9 cellular contexts compared by ENCODE assay signal in genomic region chr20:53652859-53653520, GRCh38. TPM values are rescaled to one million over a fixed set of nuclear protein-coding genes. Genes with fewer than 3 reads are reported as not detected.
DNase-seq lines count a peak whose midpoint lies in the region; ATAC-seq, FAIRE-seq and TF ChIP-seq lines count a peak whose summit lies in the region.
"Had no signal": no experiment of that assay in that cellular context is flagged by ENCODE, and none has a peak within 500 bp of the region (broad histone marks: within the 10 kb centered on the region; RNA-seq: fewer than 3 reads in every experiment).

No MANE protein-coding gene starts in this region.

- no peaks in the 10 kb centered on the region for H3K36me3 Mint-ChIP-seq in CD8-positive, alpha-beta memory T cell
- H3K36me3 Mint-ChIP-seq in natural killer cell treated with Interleukin-12 subunit alpha and Interleukin-12 subunit beta and Interleukin-15 and Interleukin-18, amount 100 ng/mL, for 72 hours: no peaks in the 10 kb centered on the region

- no peaks in the 10 kb centered on the region for H3K27me3 Mint-ChIP-seq in CD8-positive, alpha-beta memory T cell
- H3K27me3 Mint-ChIP-seq in natural killer cell treated with Interleukin-12 subunit alpha and Interleukin-12 subunit beta and Interleukin-15 and Interleukin-18, amount 100 ng/mL, for 72 hours: no peaks in the 10 kb centered on the region

- H3K9me3 Mint-ChIP-seq in CD8-positive, alpha-beta memory T cell: no peaks in the 10 kb centered on the region
- no peaks in the 10 kb centered on the region for H3K9me3 Mint-ChIP-seq in natural killer cell treated with Interleukin-12 subunit alpha and Interleukin-12 subunit beta and Interleukin-15 and Interleukin-18, amount 100 ng/mL, for 72 hours

- peak overlapping the region; percentile 43 to 81 (median 75) for H3K4me3 Mint-ChIP-seq in CD8-positive, alpha-beta memory T cell
- peak overlapping the region; percentile 79 for H3K4me3 Mint-ChIP-seq in natural killer cell treated with Interleukin-12 subunit alpha and Interleukin-12 subunit beta and Interleukin-15 and Interleukin-18, amount 100 ng/mL, for 72 hours

- no TSS peak for BruUV-seq in GM12878 (replicated peaks; lab: Mats Ljungman, UMichigan)
- no TSS peak for BruUV-seq in A673 (replicated peaks; lab: Mats Ljungman, UMichigan)

- RAD21 ChIA-PET in GM12878 (lab: Charles Lee; ENCODE audit: unreplicated experiment): interaction anchor here (0.6 to 3.9 kb wide), 40 partner anchors 8 to 287 kb away, joined by 3 to 26 read pairs (median 4); partner anchors contain the start of gene ZNF217

- no peak for FAIRE-seq in GM12878 (lab: Jason Lieb, UNC)

- no peak for DNase-seq in CD8-positive, alpha-beta memory T cell
- no peak for DNase-seq in GM12878 (ENCODE audit: low read depth, low spot score)
- no peak for DNase-seq in natural killer cell treated with Interleukin-12 subunit alpha and Interleukin-12 subunit beta and Interleukin-15 and Interleukin-18, amount 100 ng/mL, for 72 hours (ENCODE audit: low spot score)
- DNase-seq in A673 (ENCODE audit: low spot score): no peak
- DNase-seq in T-helper 9 cell: no peak
- DNase-seq: NCI-H2107 had no signal

- intact Hi-C loops in GM12878 (cut with micrococcal nuclease; ENCODE audit: unreplicated experiment): loop anchor here (2.0 to 10.0 kb wide), 6 partner anchors 41 to 412 kb away; no protein-coding TSS in a partner anchor
- intact Hi-C loops in A673 (cut with micrococcal nuclease; ENCODE audit: unreplicated experiment): no loop called here

- peaks cover 51% of the 10 kb centered on the region for H3K4me1 ChIP-seq in CD8-positive, alpha-beta memory T cell (ENCODE audit: insufficient read depth, low read length)
- peaks cover 46% of the 10 kb centered on the region for H3K4me1 ChIP-seq in GM12878 (ENCODE audit: control insufficient read depth, insufficient read depth, low read length)
- H3K4me1 ChIP-seq in A673 (ENCODE audit: insufficient read depth, low read length, poor library complexity, severe bottlenecking): peaks cover 46% of the 10 kb centered on the region

- in situ Hi-C loops in GM12878 (cut with MboI): no loop called here

- CTCF ChIA-PET in CD8-positive, alpha-beta memory T cell (lab: Charles Lee): interaction anchor here (1.0 to 1.6 kb wide), 5 partner anchors 8 to 218 kb away, joined by 3 to 6 read pairs (median 3); no protein-coding TSS in a partner anchor
- CTCF ChIA-PET in GM12878 (lab: Yijun Ruan, JAX) (interaction anchor here (0.9 to 1.8 kb wide), 8 partner anchors 10 to 287 kb away, joined by 3 to 7 read pairs (median 4); no protein-coding TSS in a partner anchor), A673 (lab: Charles Lee) (no interaction called here)

- H4K20me1 ChIP-seq in GM12878 (ENCODE audit: control insufficient read depth, insufficient read depth): no peaks in the 10 kb centered on the region

- no peak for TF ChIP-seq RAD21 in GM12878 (IDR thresholded peaks at IDR 0.05; ENCODE audit: insufficient read depth, low read depth, low read length)

- TF ChIP-seq CTCF in GM12878 (IDR thresholded peaks at IDR 0.05 in 2 of 3, conservative IDR thresholded peaks at IDR 0.05 in 1 of 3; ENCODE audit: control insufficient read depth in 2 of 3, extremely low read depth in 1 of 3, insufficient read depth in 1 of 3, low read depth in 3 of 3, low read length in 3 of 3) (no peak), A673 (conservative IDR thresholded peaks at IDR 0.05; ENCODE audit: low read depth, low read length) (no peak)

- H3K36me3 ChIP-seq in CD8-positive, alpha-beta memory T cell (ENCODE audit: insufficient read depth, low read length): no peaks in the 10 kb centered on the region
- H3K36me3 ChIP-seq in GM12878 (ENCODE audit: control insufficient read depth in 2 of 2, insufficient read depth in 2 of 2, low read length in 1 of 2) (no peaks in the 10 kb centered on the region), A673 (ENCODE audit: insufficient read depth, low read length, poor library complexity, severe bottlenecking) (no peaks in the 10 kb centered on the region)

- H3K4me1 Mint-ChIP-seq in CD8-positive, alpha-beta memory T cell: peaks cover 41 to 52% (median 49%) of the 10 kb centered on the region in 3 donors
- peaks cover 33 to 44% of the 10 kb centered on the region in 2 donors for H3K4me1 Mint-ChIP-seq in natural killer cell treated with Interleukin-12 subunit alpha and Interleukin-12 subunit beta and Interleukin-15 and Interleukin-18, amount 100 ng/mL, for 72 hours (ENCODE audit: low read depth in 2 of 2)

- ATAC-seq in HG03175 (IDR thresholded peaks at IDR 0.05; ENCODE audit: unreplicated experiment): peak; percentile 7
- peak; percentile 43 for ATAC-seq in GM12878
- ATAC-seq in natural killer cell treated with Interleukin-12 subunit alpha and Interleukin-12 subunit beta and Interleukin-15 and Interleukin-18, amount 100 ng/mL, for 72 hours: no peak
- ATAC-seq in activated CD4-positive, CD25-positive, alpha-beta regulatory T cell treated with anti-CD3 and anti-CD28 coated beads, Interleukin-2, amount 50 U/mL, for 24 hours: no peak
- no peak for ATAC-seq in GM18867 (IDR thresholded peaks at IDR 0.05; ENCODE audit: unreplicated experiment)

- no peaks in the 10 kb centered on the region for H3K9me3 ChIP-seq in CD8-positive, alpha-beta memory T cell (ENCODE audit: low read length)
- H3K9me3 ChIP-seq in GM12878 (replicated peaks; ENCODE audit: control insufficient read depth, insufficient read depth, low read length) (no peaks in the 10 kb centered on the region), A673 (ENCODE audit: low read depth, low read length, poor library complexity, severe bottlenecking) (no peaks in the 10 kb centered on the region)

- TF ChIP-seq EP300 in GM12878 (IDR thresholded peaks at IDR 0.05; ENCODE audit: borderline replicate concordance in 1 of 2, control insufficient read depth in 1 of 2, low read depth in 2 of 2, low read length in 2 of 2): no peak

- H3K27ac ChIP-seq in CD8-positive, alpha-beta memory T cell (ENCODE audit: low read depth, low read length): peak overlapping the region; percentile 53
- H3K27ac ChIP-seq in GM12878 (ENCODE audit: control insufficient read depth, insufficient read depth): peak overlapping the region; percentile 99
- H3K27ac ChIP-seq in A673 (ENCODE audit: low read depth, low read length, poor library complexity, severe bottlenecking): no peak overlapping the region

- H3K9ac ChIP-seq in GM12878 (ENCODE audit: control insufficient read depth, insufficient read depth, low read length): peak overlapping the region; percentile 73

- peaks cover 2% of the 10 kb centered on the region; the same call in 1 of the 2 replicates for H3K79me2 ChIP-seq in GM12878 (ENCODE audit: control insufficient read depth, insufficient read depth, low read length)

- SMC1A ChIA-PET in GM12878 (lab: Charles Lee; ENCODE audit: uncharacterized antibody, unreplicated experiment): interaction anchor here (0.6 to 12.4 kb wide), 41 partner anchors 9 to 296 kb away, joined by 3 to 149 read pairs (median 6); no protein-coding TSS in a partner anchor

- peak overlapping the region; percentile 66 for H3K4me2 ChIP-seq in GM12878 (ENCODE audit: control insufficient read depth, insufficient read depth)

- TF ChIP-seq POLR2A in GM12878 (IDR thresholded peaks at IDR 0.05; ENCODE audit: low read depth, low read length): no peak

- WGBS in GM12878 (ENCODE audit: insufficient coverage, insufficient replicate concordance, low lambda C conversion rate, missing lambda C conversion rate): 7% methylated on average over 5 of the region's 5 CpGs

- H2AFZ ChIP-seq in GM12878 (ENCODE audit: control insufficient read depth, low read depth, low read length): peak overlapping the region; percentile 25

- H3K27me3 ChIP-seq in CD8-positive, alpha-beta memory T cell (ENCODE audit: insufficient read depth, low read length, poor library complexity, severe bottlenecking): no peaks in the 10 kb centered on the region
- H3K27me3 ChIP-seq in GM12878 (replicated peaks in 1 of 2; ENCODE audit: control insufficient read depth in 2 of 2, insufficient read depth in 2 of 2, low read length in 1 of 2): no peaks in the 10 kb centered on the region
- no peaks in the 10 kb centered on the region for H3K27me3 ChIP-seq in A673 (replicated peaks; ENCODE audit: insufficient read depth, low read depth, low read length, poor library complexity)

- peak overlapping the region; percentile 61 to 95 (median 88) for H3K27ac Mint-ChIP-seq in CD8-positive, alpha-beta memory T cell
- peak overlapping the region; percentile 91 to 98 for H3K27ac Mint-ChIP-seq in natural killer cell treated with Interleukin-12 subunit alpha and Interleukin-12 subunit beta and Interleukin-15 and Interleukin-18, amount 100 ng/mL, for 72 hours

- H3K4me3 ChIP-seq in CD8-positive, alpha-beta memory T cell (ENCODE audit: low read length): no peak overlapping the region
- H3K4me3 ChIP-seq in GM12878 (peak overlapping the region; percentile 30; the same call in 1 of the 2 replicates), A673 (ENCODE audit: low read depth, low read length, poor library complexity, severe bottlenecking) (no peak overlapping the region)

- POLR2A ChIA-PET in CD8-positive, alpha-beta memory T cell (lab: Charles Lee): interaction anchor here (0.6 kb wide), 1 partner anchor 10 kb away, joined by 3 read pairs; no protein-coding TSS in a partner anchor
- POLR2A ChIA-PET in GM12878 (lab: Charles Lee) (interaction anchor here (0.6 to 3.0 kb wide), 16 partner anchors 9 to 273 kb away, joined by 3 to 14 read pairs (median 4); no protein-coding TSS in a partner anchor), A673 (lab: Charles Lee; ENCODE audit: low non-redundant PET) (no interaction called here)

RNA-seq across cellular contexts. Expression of gene ZNF217, which starts 59.4 kb away (rescaled TPM):
- 10 to 100 TPM; 52.5 to 54.3 TPM for total RNA-seq in CD8-positive, alpha-beta memory T cell
- 24.0 TPM for polyA plus RNA-seq in CD8-positive, alpha-beta memory T cell
- total RNA-seq in GM12878 (2013; cell fraction: nucleolus; rRNA removed): 213 and 215 TPM in 2 replicates
- total RNA-seq in GM12878 (2014; rRNA removed): 40.8 and 45.6 TPM in 2 replicates
- 40.2 and 40.5 TPM in 2 replicates for total RNA-seq in GM12878 (2014; rRNA removed; fragmentation: Illumina TruSeq; extraction: Trizol)
- 76.6 and 81.3 TPM in 2 replicates for total RNA-seq in GM12878 (2021)
- 20.6 TPM for polyA plus RNA-seq in GM12878 (2011; ENCODE audit: low read depth)
- 48.1 and 54.3 TPM in 2 replicates for polyA plus RNA-seq in GM12878 (2011; rRNA removed)
- polyA plus RNA-seq in GM12878 (2011; cell fraction: cytosol; rRNA removed): 37.7 and 55.2 TPM in 2 replicates
- polyA plus RNA-seq in GM12878 (2011; cell fraction: nucleus; rRNA removed): 47.8 and 55.7 TPM in 2 replicates
- polyA plus RNA-seq in GM12878 (2012): 25.9 and 54.1 TPM in 2 replicates
- 54.8 and 62.7 TPM in 2 replicates for polyA plus RNA-seq in GM12878 (2014; fragmentation: Illumina TruSeq; extraction: Trizol)
- polyA plus RNA-seq in GM12878 (2014; fragmentation: Nextera tagmentation; extraction: Ambion mirVana): 10 to 100 TPM in 1 of 2 experiments, 1 to 10 TPM in 1; 8.5 to 12.4 TPM
- polyA plus RNA-seq in GM12878 (2014; rRNA removed): 40.4 and 43.2 TPM in 2 replicates
- polyA plus RNA-seq in GM12878 (2016; fragmentation: Nextera tagmentation; extraction: Ambion mirVana): 10 to 100 TPM; 14.0 to 16.9 TPM
- polyA minus RNA-seq in GM12878 (2011; rRNA and poly(A)+ RNA removed): 87.0 and 96.8 TPM in 2 replicates
- polyA minus RNA-seq in GM12878 (2011; cell fraction: cytosol; rRNA and poly(A)+ RNA removed): 42.6 and 44.9 TPM in 2 replicates
- 40.7 and 55.8 TPM in 2 replicates for polyA minus RNA-seq in GM12878 (2011; cell fraction: nucleus; rRNA and poly(A)+ RNA removed)
- total RNA-seq in natural killer cell treated with Interleukin-12 subunit alpha and Interleukin-12 subunit beta and Interleukin-15 and Interleukin-18, amount 100 ng/mL, for 72 hours: 10 to 100 TPM; 39.9 to 48.0 TPM
- total RNA-seq in A673 (2021): 27.0 and 37.7 TPM in 2 replicates

Comparison
In these comparisons a context has a peak if more than half of its experiments do, and no peak if none do; other contexts are left out.
1. ATAC-seq: peak in HG03175 (single experiment) and GM12878 (single experiment); none in natural killer cell treated with Interleukin-12 subunit alpha and Interleukin-12 subunit beta and Interleukin-15 and Interleukin-18, amount 100 ng/mL, for 72 hours (0 of 2), activated CD4-positive, CD25-positive, alpha-beta regulatory T cell treated with anti-CD3 and anti-CD28 coated beads, Interleukin-2, amount 50 U/mL, for 24 hours (0 of 2) and GM18867 (single experiment).